ENCODE assay signal across 35 cellular contexts in the genomic region with DNA sequence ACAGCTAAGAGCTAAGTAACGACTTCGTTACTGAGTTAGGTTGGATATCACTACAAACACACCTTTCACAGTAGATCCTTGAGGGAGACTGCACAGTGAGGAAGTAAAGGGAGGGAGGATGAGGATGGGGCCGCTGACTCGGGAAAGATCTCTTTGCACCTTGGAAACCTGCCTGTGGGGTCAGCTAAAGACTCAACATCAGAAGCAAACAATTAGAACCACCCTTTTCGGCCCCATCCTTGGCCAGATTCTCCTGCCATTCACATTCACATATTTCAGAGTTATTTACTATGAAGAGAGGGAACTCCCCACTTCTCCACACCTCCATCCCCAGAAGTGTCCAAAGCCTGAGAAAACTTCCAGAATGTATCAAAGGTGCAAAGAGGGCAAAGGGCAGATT. TPM values are rescaled to one million over a fixed set of nuclear protein-coding genes. Genes with fewer than 3 reads are reported as not detected.
"Had no signal": no experiment of that assay in that cellular context is flagged by ENCODE, and none has a peak within 500 bp of the region (broad histone marks: within the 10 kb centered on the region; RNA-seq: fewer than 3 reads in every experiment).

No MANE protein-coding gene starts in this region.

- H3K4me1 ChIP-seq: foreskin keratinocyte, lower lobe of right lung, uterus had no signal

- H3K9ac ChIP-seq: SK-N-SH had no signal

- H3K27me3 ChIP-seq: brain microvascular endothelial cell, foreskin keratinocyte, heart right ventricle, pancreas, uterus had no signal

- H3K9me3 ChIP-seq: heart right ventricle, lower lobe of right lung, mucosa of descending colon, pancreas, psoas muscle, SK-N-SH, thoracic aorta, uterus had no signal

- H3K4me3 ChIP-seq: heart right ventricle, lower lobe of right lung, mucosa of descending colon, pancreas, psoas muscle, smooth muscle cell, thoracic aorta, uterus had no signal

- H3K4me2 ChIP-seq: SK-N-SH, smooth muscle cell had no signal

- H3K27ac ChIP-seq: brain microvascular endothelial cell, foreskin keratinocyte, heart right ventricle, lower lobe of right lung, pancreas, psoas muscle, thoracic aorta, uterus, VCaP had no signal

- H3K36me3 ChIP-seq: uterus had no signal

- H3K4me3 Mint-ChIP-seq: activated T-cell treated with anti-CD3 and anti-CD28 coated beads, Interleukin-2, amount 50 U/mL, for 24 hours; central memory CD8-positive, alpha-beta T cell; effector memory CD8-positive, alpha-beta T cell; natural killer cell treated with Interleukin-12 subunit alpha and Interleukin-12 subunit beta and Interleukin-15 and Interleukin-18, amount 100 ng/mL, for 72 hours; T-helper 1 cell treated with Interleukin-12 subunit alpha and Interleukin-12 subunit beta and Interleukin-4 antibody, amounts not matched to agents 30 μg/mL and 1 μg/mL, for 36 hours; type B pancreatic cell had no signal

- DNase-seq: activated CD4-positive, alpha-beta T cell treated with anti-CD3 and anti-CD28 coated beads for 48 hours; activated CD4-positive, alpha-beta T cell treated with anti-CD3 and anti-CD28 coated beads, Interleukin-2, amount 50 U/mL, for 48 hours; activated CD8-positive, alpha-beta memory T cell treated with anti-CD3 and anti-CD28 coated beads, Interleukin-2, amount 50 U/mL, for 48 hours; activated gamma-delta T cell treated with Interleukin-2 at 50 U/mL for 16 hours; activated naive CD4-positive, alpha-beta T cell treated with anti-CD3 and anti-CD28 coated beads, Interleukin-2, amount 50 U/mL, for 16 hours; activated T-cell treated with anti-CD3 and anti-CD28 coated beads, Interleukin-2, amount 50 U/mL, for 24 hours; amniotic stem cell; brain microvascular endothelial cell; effector memory CD8-positive, alpha-beta T cell; foreskin keratinocyte; heart right ventricle; kidney glomerular epithelial cell; lower lobe of right lung; mucosa of descending colon; psoas muscle; stimulated activated CD4-positive, alpha-beta T cell treated with anti-CD3 and anti-CD28 coated beads, Interleukin-2, amount 100 ng/mL, for 24 hours; stimulated activated naive CD4-positive, alpha-beta T cell treated with Interleukin-2 at 50 U/mL for 16 hours; SW 1271; T-helper 9 cell; uterus had no signal

- H3K27ac Mint-ChIP-seq: activated T-cell treated with anti-CD3 and anti-CD28 coated beads, Interleukin-2, amount 50 U/mL, for 24 hours; effector memory CD8-positive, alpha-beta T cell; T-helper 1 cell treated with Interleukin-12 subunit alpha and Interleukin-12 subunit beta and Interleukin-4 antibody, amounts not matched to agents 30 μg/mL and 1 μg/mL, for 36 hours; type B pancreatic cell had no signal

- H3K4me1 Mint-ChIP-seq: central memory CD8-positive, alpha-beta T cell had no signal

- H3K27me3 Mint-ChIP-seq: activated T-cell treated with anti-CD3 and anti-CD28 coated beads, Interleukin-2, amount 50 U/mL, for 24 hours; central memory CD8-positive, alpha-beta T cell; effector memory CD8-positive, alpha-beta T cell; natural killer cell treated with Interleukin-12 subunit alpha and Interleukin-12 subunit beta and Interleukin-15 and Interleukin-18, amount 100 ng/mL, for 72 hours; type B pancreatic cell had no signal

- H3K9me3 Mint-ChIP-seq: activated T-cell treated with anti-CD3 and anti-CD28 coated beads, Interleukin-2, amount 50 U/mL, for 24 hours; central memory CD8-positive, alpha-beta T cell; effector memory CD8-positive, alpha-beta T cell; natural killer cell treated with Interleukin-12 subunit alpha and Interleukin-12 subunit beta and Interleukin-15 and Interleukin-18, amount 100 ng/mL, for 72 hours; T-helper 1 cell treated with Interleukin-12 subunit alpha and Interleukin-12 subunit beta and Interleukin-4 antibody, amounts not matched to agents 30 μg/mL and 1 μg/mL, for 36 hours; type B pancreatic cell had no signal

RNA-seq across cellular contexts. Expression of gene CLEC2L, which starts 47.1 kb away (rescaled TPM):
- total RNA-seq: astrocyte; dermis microvascular lymphatic vessel endothelial cell; endothelial cell of umbilical vein; foreskin keratinocyte; glomerular endothelial cell; left lobe of liver; lower lobe of right lung; mucosa of descending colon; myocyte; natural killer cell treated with Interleukin-12 subunit alpha and Interleukin-12 subunit beta and Interleukin-15 and Interleukin-18, amount 100 ng/mL, for 72 hours; pancreas; smooth muscle cell; thoracic aorta had no signal
- polyA plus RNA-seq: endothelial cell of umbilical vein, foreskin keratinocyte, pancreas, SK-N-SH, smooth muscle cell had no signal
